Comparison of ENCODE assay signal across 11 cellular contexts in genomic region chr13:26914624-26915023, GRCh38.
DNase-seq lines count a peak whose midpoint lies in the region; ATAC-seq, FAIRE-seq and TF ChIP-seq lines count a peak whose summit lies in the region.
"Had no signal": no experiment of that assay in that cellular context is flagged by ENCODE, and none has a peak within 500 bp of the region (broad histone marks: within the 10 kb centered on the region; RNA-seq: fewer than 3 reads in every experiment).

No MANE protein-coding gene starts in this region.

- no peaks in the 10 kb centered on the region for H3K9me3 Mint-ChIP-seq in stimulated activated memory B cell treated with anti-CD40 and anti-IgM and Interleukin-4, amounts not matched to agents 10 μg/mL and 1 μg/mL and 100 μg/mL, for 72 hours

- TF ChIP-seq RAD21 in GM12878 (IDR thresholded peaks at IDR 0.05; ENCODE audit: insufficient read depth, low read depth, low read length), result no peak

- no peak overlapping the region for H3K4me3 ChIP-seq in GM12878
- H3K4me3 ChIP-seq: SK-N-MC had no signal

- no TSS peak for BruUV-seq in GM12878 (replicated peaks; lab: Mats Ljungman, UMichigan)

- TF ChIP-seq CTCF in GM12878 (IDR thresholded peaks at IDR 0.05 in 2 of 3, conservative IDR thresholded peaks at IDR 0.05 in 1 of 3; ENCODE audit: control insufficient read depth in 2 of 3, extremely low read depth in 1 of 3, insufficient read depth in 1 of 3, low read depth in 3 of 3, low read length in 3 of 3), result no peak

- CTCF ChIA-PET in GM12878 (lab: Yijun Ruan, JAX), result interaction anchor here (0.6 to 1.9 kb wide), 6 partner anchors 15 to 1478 kb away, joined by 3 to 10 read pairs (median 3); no protein-coding TSS in a partner anchor

- RAD21 ChIA-PET in GM12878 (lab: Charles Lee; ENCODE audit: unreplicated experiment), result interaction anchor here (0.7 kb wide), 1 partner anchor 32 kb away, joined by 3 read pairs; no protein-coding TSS in a partner anchor

- peak; percentile 23 for FAIRE-seq in GM12878 (lab: Jason Lieb, UNC)
- FAIRE-seq: islet of Langerhans had no signal

- no peak overlapping the region for H3K27ac ChIP-seq in GM12878 (ENCODE audit: control insufficient read depth, insufficient read depth)
- H3K27ac ChIP-seq: SK-N-MC had no signal

- SMC1A ChIA-PET in GM12878 (lab: Charles Lee; ENCODE audit: uncharacterized antibody, unreplicated experiment), result no interaction called here

- no peaks in the 10 kb centered on the region for H3K79me2 ChIP-seq in GM12878 (ENCODE audit: control insufficient read depth, insufficient read depth, low read length)

- H4K20me1 ChIP-seq in GM12878 (ENCODE audit: control insufficient read depth, insufficient read depth), result no peaks in the 10 kb centered on the region

- H3K9ac ChIP-seq in GM12878 (ENCODE audit: control insufficient read depth, insufficient read depth, low read length), result no peak overlapping the region

- no peaks in the 10 kb centered on the region for H3K36me3 ChIP-seq in GM12878 (ENCODE audit: control insufficient read depth in 2 of 2, insufficient read depth in 2 of 2, low read length in 1 of 2)

- no peaks in the 10 kb centered on the region for H3K4me1 ChIP-seq in GM12878 (ENCODE audit: control insufficient read depth, insufficient read depth, low read length)

- no peak overlapping the region for H2AFZ ChIP-seq in GM12878 (ENCODE audit: control insufficient read depth, low read depth, low read length)

- ATAC-seq in GM12878 (peak; percentile 74), HG02571 (IDR thresholded peaks at IDR 0.05; ENCODE audit: unreplicated experiment) (no peak), HG02588 (IDR thresholded peaks at IDR 0.05; ENCODE audit: unreplicated experiment) (no peak)
- ATAC-seq in stimulated activated memory B cell treated with anti-CD40 and anti-IgM and Interleukin-4, amounts not matched to agents 10 μg/mL and 1 μg/mL and 100 μg/mL, for 72 hours, result no peak

- 2% methylated on average over 7 of the region's 7 CpGs for WGBS in GM12878 (ENCODE audit: insufficient coverage, insufficient replicate concordance, low lambda C conversion rate, missing lambda C conversion rate)

- POLR2A ChIA-PET in GM12878 (lab: Charles Lee), result no interaction called here

- H3K9me3 ChIP-seq in GM12878 (replicated peaks; ENCODE audit: control insufficient read depth, insufficient read depth, low read length), result no peaks in the 10 kb centered on the region; the same call in 2 of the 3 replicates

- H3K36me3 Mint-ChIP-seq in stimulated activated memory B cell treated with anti-CD40 and anti-IgM and Interleukin-4, amounts not matched to agents 10 μg/mL and 1 μg/mL and 100 μg/mL, for 72 hours, result no peaks in the 10 kb centered on the region

- no peak overlapping the region for H3K4me3 Mint-ChIP-seq in stimulated activated memory B cell treated with anti-CD40 and anti-IgM and Interleukin-4, amounts not matched to agents 10 μg/mL and 1 μg/mL and 100 μg/mL, for 72 hours

- TF ChIP-seq POLR2A in GM12878 (IDR thresholded peaks at IDR 0.05; ENCODE audit: low read depth, low read length), result no peak

- intact Hi-C loops in GM12878 (cut with micrococcal nuclease; ENCODE audit: unreplicated experiment), result no loop called here

- DNase-seq in stimulated activated CD4-positive, alpha-beta T cell treated with anti-CD3 and anti-CD28 coated beads, Interleukin-15, amount 100 ng/mL, for 24 hours, result peak; percentile 8
- no peak for DNase-seq in stimulated activated CD4-positive, alpha-beta T cell treated with anti-CD3 and anti-CD28 coated beads, Interleukin-4, amount 100 ng/mL, for 4 hours
- peak; percentile 84 for DNase-seq in NCI-H2107 (lab: John Stamatoyannopoulos, UW)
- peak; percentile 9 for DNase-seq in GM12878 (ENCODE audit: low read depth, low spot score)
- DNase-seq in NCI-H2081 treated with DMSO at 0.1 percent for 48 hours (lab: John Stamatoyannopoulos, UW), result no peak
- DNase-seq: aorta had no signal

- TF ChIP-seq EP300 in GM12878 (IDR thresholded peaks at IDR 0.05; ENCODE audit: borderline replicate concordance in 1 of 2, control insufficient read depth in 1 of 2, low read depth in 2 of 2, low read length in 2 of 2), result no peak

- in situ Hi-C loops in GM12878 (cut with MboI), result no loop called here

- H3K4me2 ChIP-seq in GM12878 (ENCODE audit: control insufficient read depth, insufficient read depth), result no peak overlapping the region

- peaks cover 25% of the 10 kb centered on the region for H3K27me3 Mint-ChIP-seq in stimulated activated memory B cell treated with anti-CD40 and anti-IgM and Interleukin-4, amounts not matched to agents 10 μg/mL and 1 μg/mL and 100 μg/mL, for 72 hours

- no peaks in the 10 kb centered on the region; a peak in 3 of 4 replicates for H3K27me3 ChIP-seq in GM12878 (replicated peaks in 1 of 2; ENCODE audit: control insufficient read depth in 2 of 2, insufficient read depth in 2 of 2, low read length in 1 of 2)

- no peak overlapping the region for H3K27ac Mint-ChIP-seq in stimulated activated memory B cell treated with anti-CD40 and anti-IgM and Interleukin-4, amounts not matched to agents 10 μg/mL and 1 μg/mL and 100 μg/mL, for 72 hours

- H3K4me1 Mint-ChIP-seq in stimulated activated memory B cell treated with anti-CD40 and anti-IgM and Interleukin-4, amounts not matched to agents 10 μg/mL and 1 μg/mL and 100 μg/mL, for 72 hours, result peaks cover 5% of the 10 kb centered on the region

TF ChIP-seq in GM12878, 131 proteins besides CTCF, POLR2A, EP300 and RAD21:
- TF ChIP-seq NKRF (conservative IDR thresholded peaks at IDR 0.05) (no peak), BCL3 (IDR thresholded peaks at IDR 0.05; ENCODE audit: borderline replicate concordance, insufficient read depth, low read depth, low read length, poor library complexity, severe bottlenecking) (no peak), RUNX3 (IDR thresholded peaks at IDR 0.05; ENCODE audit: low read length) (peak; percentile 16; the same call in 1 of the 2 replicates), NR2F1 (conservative IDR thresholded peaks at IDR 0.05) (peak; percentile 72)

Comparison
In these comparisons a context has a peak if more than half of its experiments do, and no peak if none do; other contexts are left out.
1. DNase-seq: peak in stimulated activated CD4-positive, alpha-beta T cell treated with anti-CD3 and anti-CD28 coated beads, Interleukin-15, amount 100 ng/mL, for 24 hours (single experiment), NCI-H2107 (single experiment) and GM12878 (single experiment); none in stimulated activated CD4-positive, alpha-beta T cell treated with anti-CD3 and anti-CD28 coated beads, Interleukin-4, amount 100 ng/mL, for 4 hours (0 of 2) and NCI-H2081 treated with DMSO at 0.1 percent for 48 hours (single experiment).